In the genomic region with DNA sequence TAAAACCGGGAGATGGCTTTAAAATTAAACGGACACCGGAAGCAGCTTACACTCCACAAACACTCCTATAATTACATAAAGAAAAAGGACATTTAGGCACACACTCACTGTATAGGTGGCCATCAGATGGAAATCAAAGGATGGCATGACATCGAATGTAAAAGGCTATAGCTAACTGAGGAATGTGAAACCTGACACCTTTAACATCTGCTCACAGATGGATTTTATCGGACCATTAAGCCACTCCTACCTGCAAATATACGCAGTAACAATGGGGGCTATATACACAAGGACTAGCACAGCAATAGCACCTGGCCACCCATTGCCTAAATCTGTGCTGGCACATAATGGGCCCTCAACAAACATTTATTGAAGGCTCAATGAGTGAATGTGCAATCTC, we compare ENCODE assay signal across 21 cellular contexts. TPM values are rescaled to one million over a fixed set of nuclear protein-coding genes. Genes with fewer than 3 reads are reported as not detected.
DNase-seq lines count a peak whose midpoint lies in the region; ATAC-seq lines count a peak whose summit lies in the region.
"Had no signal": no experiment of that assay in that cellular context is flagged by ENCODE, and none has a peak within 500 bp of the region (broad histone marks: within the 10 kb centered on the region; RNA-seq: fewer than 3 reads in every experiment).

No MANE protein-coding gene starts in this region.

- DNase-seq in DMS153 (lab: John Stamatoyannopoulos, UW) (peak; percentile 33), NCI-H1092 (lab: John Stamatoyannopoulos, UW) (peak; percentile 11), NCI-H510A (lab: John Stamatoyannopoulos, UW) (peak; percentile 56), SW480 (ENCODE audit: low spot score) (peak; percentile 65), putamen (ENCODE audit: low spot score) (no peak), dermis blood vessel endothelial cell (no peak)
- DNase-seq: activated CD4-positive, CD25-positive, alpha-beta regulatory T cell; activated naive CD4-positive, alpha-beta T cell treated with anti-CD3 and anti-CD28 coated beads for 36 hours; brain microvascular endothelial cell; IMR-90; islet precursor cell; left ventricle myocardium superior; naive B cell; nucleus accumbens; SIG-M5; sigmoid colon; stimulated activated CD4-positive, alpha-beta T cell treated with anti-CD3 and anti-CD28 coated beads, Interleukin-4, amount 100 ng/mL, for 24 hours; stimulated activated naive B cell treated with anti-CD40 and anti-IgM and Interleukin-4, amounts not matched to agents 10 μg/mL and 1 μg/mL and 100 μg/mL, for 72 hours; upper lobe of left lung had no signal

- no peak for ATAC-seq in GM19455 (IDR thresholded peaks at IDR 0.05; ENCODE audit: unreplicated experiment)
- ATAC-seq: left ventricle myocardium superior; Panc1; stimulated activated naive B cell treated with anti-CD40 and anti-IgM and Interleukin-4, amounts not matched to agents 10 μg/mL and 1 μg/mL and 100 μg/mL, for 72 hours had no signal

RNA-seq across cellular contexts. Expression of gene RBSN, which starts 14.5 kb away (rescaled TPM):
- 25.4 and 28.2 TPM in 2 replicates for total RNA-seq in dermis blood vessel endothelial cell

RNA-seq across cellular contexts. Expression of gene MRPS25, which starts 48.4 kb away (rescaled TPM):
- 25.4 and 34.0 TPM in 2 replicates for total RNA-seq in dermis blood vessel endothelial cell

Comparison
In these comparisons a context has a peak if more than half of its experiments do, and no peak if none do; other contexts are left out.
1. DNase-seq: peak in DMS153 (single experiment), NCI-H1092 (single experiment), NCI-H510A (single experiment) and SW480 (single experiment); none in putamen (single experiment) and dermis blood vessel endothelial cell (single experiment).